ENCODE assay signal across 12 cellular contexts in the genomic region with DNA sequence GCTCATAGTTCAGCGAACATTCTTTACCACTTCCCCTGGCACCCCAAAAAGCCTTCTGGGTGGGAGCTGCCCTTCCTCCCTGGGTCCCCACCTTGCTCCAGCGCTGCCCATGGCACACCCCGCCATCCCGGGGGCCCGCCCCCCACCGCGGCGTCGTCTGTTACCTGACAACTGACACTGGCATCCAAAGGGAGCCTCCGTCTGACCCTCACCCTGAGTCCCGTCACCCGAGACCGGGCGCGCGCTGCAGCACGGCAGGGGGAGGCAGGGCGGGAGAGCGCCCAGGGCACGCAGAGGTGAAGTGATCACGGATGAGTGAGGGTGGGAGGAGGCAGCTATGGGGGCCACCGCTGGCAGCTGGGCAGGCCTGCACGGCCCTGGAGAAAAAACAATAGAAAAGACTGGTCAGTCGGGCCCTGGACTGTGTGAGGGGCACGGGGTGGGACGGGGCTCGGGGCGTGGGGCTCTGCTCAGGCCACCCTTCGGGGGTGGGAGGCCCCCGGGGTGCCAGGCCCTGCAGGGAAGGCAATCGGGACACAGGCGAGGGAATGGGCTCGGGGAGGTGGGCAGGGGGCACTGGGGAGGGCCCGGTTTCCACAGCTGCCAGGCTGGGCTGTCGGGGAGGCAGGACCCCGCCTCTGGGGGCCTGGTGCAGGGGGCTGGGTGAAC. TPM values are rescaled to one million over a fixed set of nuclear protein-coding genes. Genes with fewer than 3 reads are reported as not detected.
A peak's percentile ranks its signal among the peaks of the same experiment; 100 is the strongest.
DNase-seq lines count a peak whose midpoint lies in the region; ATAC-seq and TF ChIP-seq lines count a peak whose summit lies in the region.
"Had no signal": no experiment of that assay in that cellular context is flagged by ENCODE, and none has a peak within 500 bp of the region (broad histone marks: within the 10 kb centered on the region; RNA-seq: fewer than 3 reads in every experiment).

No MANE protein-coding gene starts in this region.

- no peak overlapping the region for H3K9ac ChIP-seq in neural progenitor cell

- peaks cover 84 to 87% of the 10 kb centered on the region in 2 donors for H3K4me1 Mint-ChIP-seq in effector memory CD8-positive, alpha-beta T cell (ENCODE audit: low read depth in 2 of 2)
- H3K4me1 Mint-ChIP-seq in neural progenitor cell: peaks cover 50% of the 10 kb centered on the region

- H3K36me3 Mint-ChIP-seq in effector memory CD8-positive, alpha-beta T cell (ENCODE audit: insufficient read depth): peaks cover 96% of the 10 kb centered on the region
- peaks cover 3% of the 10 kb centered on the region for H3K36me3 Mint-ChIP-seq in neural progenitor cell

- no peaks in the 10 kb centered on the region for H3K27me3 ChIP-seq in neural progenitor cell
- H3K27me3 ChIP-seq in adrenal gland: peaks cover 8% of the 10 kb centered on the region

- POLR2A ChIA-PET in RWPE1 (lab: Yijun Ruan, JAX; ENCODE audit: low non-redundant PET): interaction anchor here (0.6 kb wide), 1 partner anchor 18 kb away, joined by 3 read pairs; no protein-coding TSS in a partner anchor

- H3K4me3 Mint-ChIP-seq in effector memory CD8-positive, alpha-beta T cell: peak overlapping the region; percentile 94 to 99
- H3K4me3 Mint-ChIP-seq in neural progenitor cell: peak overlapping the region; percentile 68

- H3K27me3 Mint-ChIP-seq in effector memory CD8-positive, alpha-beta T cell: no peaks in the 10 kb centered on the region
- H3K27me3 Mint-ChIP-seq in neural progenitor cell (ENCODE audit: insufficient read depth, low read depth): peaks cover 7% of the 10 kb centered on the region

- H3K4me3 ChIP-seq in neural progenitor cell (peak overlapping the region; percentile 49), adrenal gland (no peak overlapping the region)
- H3K4me3 ChIP-seq: heart right ventricle had no signal

- CTCF ChIA-PET in RWPE1 (lab: Yijun Ruan, JAX): interaction anchor here (0.6 kb wide), 1 partner anchor 846 kb away, joined by 3 read pairs; no protein-coding TSS in a partner anchor

- intact Hi-C loops in adrenal gland (cut with DNase I): no loop called here

- H3K27ac ChIP-seq in RWPE1 (peak overlapping the region; percentile 41), neural progenitor cell (no peak overlapping the region), adrenal gland (no peak overlapping the region)
- H3K27ac ChIP-seq: 22Rv1 had no signal

- no peak for TF ChIP-seq POLR2A in adrenal gland (IDR thresholded peaks at IDR 0.05)

- WGBS in adrenal gland, 4 donors: 15 to 36% (median 17%) methylated on average over 24 to 36 of the region's 36 CpGs

- no peaks in the 10 kb centered on the region for H3K36me3 ChIP-seq in neural progenitor cell
- H3K36me3 ChIP-seq in adrenal gland (replicated peaks in 1 of 2): no peaks in the 10 kb centered on the region
- H3K36me3 ChIP-seq: heart right ventricle had no signal

- H3K9me3 ChIP-seq in neural progenitor cell (ENCODE audit: low read depth) (no peaks in the 10 kb centered on the region), adrenal gland (replicated peaks in 1 of 3) (no peaks in the 10 kb centered on the region)

- peak overlapping the region; percentile 99 for H3K27ac Mint-ChIP-seq in effector memory CD8-positive, alpha-beta T cell
- no peak overlapping the region for H3K27ac Mint-ChIP-seq in neural progenitor cell

- DNase-seq in NCI-H2107 treated with DMSO at 0.1 percent for 48 hours (lab: John Stamatoyannopoulos, UW; ENCODE audit: unreplicated experiment) (peak; percentile 32), NCI-H2107 (lab: John Stamatoyannopoulos, UW) (no peak), RWPE1 (ENCODE audit: low spot score) (no peak), neural progenitor cell (ENCODE audit: low spot score) (peak; percentile 50), adrenal gland (no peak), HK-2 (ENCODE audit: unreplicated experiment) (no peak)
- no peak for DNase-seq in effector memory CD8-positive, alpha-beta T cell
- DNase-seq: heart right ventricle, NCI-H1417, OCI-M1 had no signal

- no peak for ATAC-seq in effector memory CD8-positive, alpha-beta T cell (replicated peaks)
- no peak for ATAC-seq in HG02759 (IDR thresholded peaks at IDR 0.05; ENCODE audit: unreplicated experiment)

- H3K4me1 ChIP-seq in neural progenitor cell: peaks cover 19% of the 10 kb centered on the region
- peaks cover 0 to 5% of the 10 kb centered on the region in 2 donors for H3K4me1 ChIP-seq in adrenal gland (replicated peaks in 1 of 2)

- H2AFZ ChIP-seq in neural progenitor cell (replicated peaks): peak overlapping the region; percentile 44

- no peaks in the 10 kb centered on the region for H4K20me1 ChIP-seq in neural progenitor cell (ENCODE audit: low read depth)

- H3K9me3 Mint-ChIP-seq in effector memory CD8-positive, alpha-beta T cell: no peaks in the 10 kb centered on the region
- no peaks in the 10 kb centered on the region for H3K9me3 Mint-ChIP-seq in neural progenitor cell

- peak overlapping the region; percentile 82 for H3K4me2 ChIP-seq in neural progenitor cell

- no peak for TF ChIP-seq CTCF in RWPE1 (conservative IDR thresholded peaks at IDR 0.05; ENCODE audit: low read depth)
- no peak for TF ChIP-seq CTCF in neural progenitor cell (IDR thresholded peaks at IDR 0.05)
- no peak for TF ChIP-seq CTCF in adrenal gland (IDR thresholded peaks at IDR 0.05)

- peaks cover 5% of the 10 kb centered on the region for H3F3A ChIP-seq in neural progenitor cell (ENCODE audit: low read depth)

- H3K79me2 ChIP-seq in neural progenitor cell (ENCODE audit: low read depth): no peaks in the 10 kb centered on the region

RNA-seq across cellular contexts. Expression of a gene that starts 40.7 kb away (rescaled TPM):
- total RNA-seq in neural progenitor cell (ENCODE audit: low replicate concordance): 1.3 and 1.5 TPM in 2 replicates
- total RNA-seq in adrenal gland: 1 to 10 TPM in 2 of 8 donors, under 1 TPM in 6; 0.24 to 1.1 (median 0.61) TPM
- polyA plus RNA-seq in adrenal gland: under 1 TPM; 0.24 to 0.49 (median 0.24) TPM

Comparison
In these comparisons a context has a peak if more than half of its experiments do, and no peak if none do; other contexts are left out.
1. DNase-seq: peak in NCI-H2107 treated with DMSO at 0.1 percent for 48 hours (single experiment) and neural progenitor cell (single experiment); none in NCI-H2107 (single experiment), RWPE1 (single experiment), effector memory CD8-positive, alpha-beta T cell (0 of 3), adrenal gland (0 of 7) and HK-2 (single experiment).